In genomic region chr7:130768854-130769253, GRCh38 we compare ENCODE assay signal across 7 cellular contexts. TPM values are rescaled to one million over a fixed set of nuclear protein-coding genes. Genes with fewer than 3 reads are reported as not detected.
"Had no signal": no experiment of that assay in that cellular context is flagged by ENCODE, and none has a peak within 500 bp of the region (broad histone marks: within the 10 kb centered on the region; RNA-seq: fewer than 3 reads in every experiment).

No MANE protein-coding gene starts in this region.

- ATAC-seq: GM12878 had no signal

- H3K4me3 ChIP-seq: GM12878 had no signal

- FAIRE-seq: GM12878, GM12891, GM12892, GM18507, GM19239 had no signal

- DNase-seq: GF-D8 had no signal

RNA-seq across cellular contexts. Expression of gene KLF14, which starts 34.8 kb away (rescaled TPM):
- total RNA-seq: G401 had no signal
- polyA plus RNA-seq: GM12878 had no signal
